In the genomic region with DNA sequence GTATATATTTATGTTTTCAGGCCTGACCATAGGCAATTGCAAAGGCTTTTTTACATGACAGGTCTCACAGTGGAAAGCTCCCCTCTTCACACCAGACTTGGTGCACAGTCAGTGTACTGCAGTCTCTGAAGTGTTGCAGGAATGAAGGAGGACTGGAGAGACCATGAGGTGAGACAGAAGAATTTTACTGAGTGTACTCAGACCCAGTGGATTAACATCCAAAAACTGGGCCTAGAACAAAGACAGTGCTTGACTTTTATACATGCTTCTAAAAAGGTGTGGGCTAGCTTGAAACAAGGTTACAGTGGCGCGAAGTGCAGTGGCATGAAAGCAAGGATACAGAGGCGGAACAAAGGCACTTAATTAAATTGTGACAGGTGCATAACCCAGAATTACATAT, we compare ENCODE assay signal across 19 cellular contexts.
DNase-seq lines count a peak whose midpoint lies in the region; TF ChIP-seq lines count a peak whose summit lies in the region.
"Had no signal": no experiment of that assay in that cellular context is flagged by ENCODE, and none has a peak within 500 bp of the region (broad histone marks: within the 10 kb centered on the region; RNA-seq: fewer than 3 reads in every experiment).

No MANE protein-coding gene starts in this region.

- no peak overlapping the region for H2AFZ ChIP-seq in mesenchymal stem cell (ENCODE audit: low read depth, low read length)
- H2AFZ ChIP-seq: GM23248 had no signal

- no peak overlapping the region for H4K91ac ChIP-seq in mesenchymal stem cell (ENCODE audit: low read length)

- no peaks in the 10 kb centered on the region for H3K4me1 ChIP-seq in HEK293 (ENCODE audit: control insufficient read depth, insufficient read depth, low read length)
- H3K4me1 ChIP-seq in endodermal cell (ENCODE audit: control insufficient read depth, insufficient read depth, low read length), result no peaks in the 10 kb centered on the region
- H3K4me1 ChIP-seq in mesendoderm (ENCODE audit: control insufficient read depth, low read depth, low read length), result no peaks in the 10 kb centered on the region
- no peaks in the 10 kb centered on the region for H3K4me1 ChIP-seq in mesenchymal stem cell (ENCODE audit: control insufficient read depth, insufficient read depth, low read depth, low read length)
- H3K4me1 ChIP-seq: BE2C had no signal

- H3K9ac ChIP-seq in endodermal cell (ENCODE audit: extremely low read depth, low read length, poor library complexity, severe bottlenecking) (no peak overlapping the region), mesendoderm (ENCODE audit: low read length) (no peak overlapping the region), mesenchymal stem cell (ENCODE audit: low read length) (no peak overlapping the region)
- H3K9ac ChIP-seq: GM23248 had no signal

- H3K27me3 Mint-ChIP-seq in endodermal cell (ENCODE audit: insufficient read depth), result no peaks in the 10 kb centered on the region
- H3K27me3 Mint-ChIP-seq: CD4-positive, CD25-positive, alpha-beta regulatory T cell had no signal

- H2BK120ac ChIP-seq in mesendoderm (ENCODE audit: low read depth, low read length) (no peak overlapping the region), mesenchymal stem cell (ENCODE audit: low read depth, low read length) (no peak overlapping the region)

- H4K8ac ChIP-seq in mesendoderm (ENCODE audit: low read depth, low read length) (no peak overlapping the region), mesenchymal stem cell (ENCODE audit: low read length) (no peak overlapping the region)

- H3K36me3 ChIP-seq in HEK293 (ENCODE audit: control insufficient read depth in 2 of 2, insufficient read depth in 1 of 2, low read length in 2 of 2) (no peaks in the 10 kb centered on the region), endodermal cell (ENCODE audit: control insufficient read depth, insufficient read depth, low read length) (no peaks in the 10 kb centered on the region), mesendoderm (ENCODE audit: control insufficient read depth, insufficient read depth, low read length) (no peaks in the 10 kb centered on the region), mesenchymal stem cell (ENCODE audit: control insufficient read depth in 1 of 2, insufficient read depth in 2 of 2, low read depth in 1 of 2, low read length in 2 of 2) (peaks cover 0 to 3% of the 10 kb centered on the region in 2 experiments)
- H3K36me3 ChIP-seq: BE2C had no signal

- H3K4me2 ChIP-seq in mesendoderm (ENCODE audit: low read length) (no peak overlapping the region), mesenchymal stem cell (ENCODE audit: low read length, poor library complexity, severe bottlenecking) (no peak overlapping the region)

- H3K27ac ChIP-seq in HEK293 (ENCODE audit: extremely low read depth, low read depth, low read length) (no peak overlapping the region), endodermal cell (ENCODE audit: low read depth, low read length) (no peak overlapping the region), mesendoderm (ENCODE audit: low read depth, low read length) (no peak overlapping the region), mesenchymal stem cell (ENCODE audit: low read length, poor library complexity, severe bottlenecking) (no peak overlapping the region)
- H3K27ac ChIP-seq: GM23248 had no signal

- H3K4ac ChIP-seq in mesendoderm (ENCODE audit: low read depth, low read length) (no peak overlapping the region), mesenchymal stem cell (ENCODE audit: low read depth in 1 of 2, low read length in 2 of 2) (no peak overlapping the region)

- CTCF ChIA-PET in HEK293 (lab: Yijun Ruan, JAX), result interaction anchor here (0.5 to 0.7 kb wide), 2 partner anchors 12 to 178 kb away, joined by 3 to 4 read pairs; no protein-coding TSS in a partner anchor

- H3K4me1 Mint-ChIP-seq in endodermal cell, result peaks cover 2% of the 10 kb centered on the region
- H3K4me1 Mint-ChIP-seq: CD4-positive, CD25-positive, alpha-beta regulatory T cell; H9 had no signal

- POLR2A ChIA-PET in HEK293 (lab: Yijun Ruan, JAX), result no interaction called here

- H2BK5ac ChIP-seq in mesendoderm (ENCODE audit: low read length) (no peak overlapping the region), mesenchymal stem cell (ENCODE audit: low read depth, low read length, poor library complexity, severe bottlenecking) (no peak overlapping the region)

- H3K56ac ChIP-seq in mesendoderm (ENCODE audit: low read length), result no peak overlapping the region

- no peaks in the 10 kb centered on the region for H3K79me1 ChIP-seq in mesendoderm (ENCODE audit: low read length)
- H3K79me1 ChIP-seq in mesenchymal stem cell (replicated peaks; ENCODE audit: low read length, poor library complexity, severe bottlenecking), result no peaks in the 10 kb centered on the region

- H3K4me3 Mint-ChIP-seq in endodermal cell, result no peak overlapping the region
- H3K4me3 Mint-ChIP-seq: H9 had no signal

- WGBS in endodermal cell (ENCODE audit: insufficient coverage in 1 of 2, insufficient read length in 1 of 2), 2 experiments, result 95 to 96% methylated on average over 3 of the region's 3 CpGs
- no CpG with 5 or more reads among the region's 3 CpGs for WGBS in mesendoderm (ENCODE audit: extremely low coverage, insufficient coverage, low lambda C conversion rate)
- 94% methylated on average over 3 of the region's 3 CpGs for WGBS in mesenchymal stem cell

- H3K9me3 ChIP-seq in HEK293 (ENCODE audit: control insufficient read depth, insufficient read depth, low read depth, low read length) (no peaks in the 10 kb centered on the region), endodermal cell (ENCODE audit: control insufficient read depth, low read length) (peaks cover 43% of the 10 kb centered on the region), mesenchymal stem cell (ENCODE audit: control insufficient read depth, low read length) (peaks cover 15% of the 10 kb centered on the region)
- H3K9me3 ChIP-seq: BE2C had no signal

- H3K27ac Mint-ChIP-seq in endodermal cell, result no peak overlapping the region
- H3K27ac Mint-ChIP-seq: CD4-positive, CD25-positive, alpha-beta regulatory T cell; H9 had no signal

- H3K79me2 ChIP-seq in mesendoderm (ENCODE audit: control insufficient read depth, insufficient read depth, low read length), result no peaks in the 10 kb centered on the region

- no peak overlapping the region for H3K18ac ChIP-seq in mesendoderm (ENCODE audit: low read length)
- H3K18ac ChIP-seq in mesenchymal stem cell (ENCODE audit: low read depth in 1 of 2, low read length in 2 of 2), result no peak overlapping the region

- H4K5ac ChIP-seq in mesendoderm (ENCODE audit: low read length), result no peak overlapping the region

- DNase-seq in OCI-M1 (lab: John Stamatoyannopoulos, UW), result peak; percentile 51
- no peak for DNase-seq in endodermal cell
- peak; percentile 23 for DNase-seq in mesendoderm
- DNase-seq in stimulated activated CD4-positive, alpha-beta T cell treated with anti-CD3 and anti-CD28 coated beads, Interleukin-2, amount 100 ng/mL, for 24 hours, result no peak
- no peak for DNase-seq in mesenchymal stem cell
- DNase-seq in ureter (ENCODE audit: low spot score), result no peak
- DNase-seq: ACHN; BE2C; C1 segment of cervical spinal cord; CD4-positive, CD25-positive, alpha-beta regulatory T cell; DMS153; DND-41; EL; GM23248; H9; IMR-90; Karpas-422; KBM-7 had no signal

- no peak for TF ChIP-seq CTCF in HEK293 (tag by site-specific recombination; IDR thresholded peaks at IDR 0.05)
- TF ChIP-seq CTCF in endodermal cell (conservative IDR thresholded peaks at IDR 0.05), result no peak

- H3K4me3 ChIP-seq in HEK293 (ENCODE audit: low read depth, low read length), result no peak overlapping the region
- H3K4me3 ChIP-seq in endodermal cell (ENCODE audit: low read length), result peak overlapping the region; percentile 54
- no peak overlapping the region for H3K4me3 ChIP-seq in mesendoderm (ENCODE audit: low read length)
- no peak overlapping the region for H3K4me3 ChIP-seq in mesenchymal stem cell (ENCODE audit: insufficient read depth in 1 of 2, low read depth in 1 of 2, low read length in 2 of 2)
- H3K4me3 ChIP-seq: GM23248 had no signal

- H3K27me3 ChIP-seq in endodermal cell (ENCODE audit: control insufficient read depth, insufficient read depth, low read length, poor library complexity, severe bottlenecking) (no peaks in the 10 kb centered on the region), mesendoderm (ENCODE audit: insufficient read depth, low read length, poor library complexity) (no peaks in the 10 kb centered on the region), mesenchymal stem cell (ENCODE audit: control insufficient read depth in 1 of 2, insufficient read depth in 1 of 2, low read length in 2 of 2) (no peaks in the 10 kb centered on the region)
- H3K27me3 ChIP-seq: BE2C had no signal

- H3K23ac ChIP-seq in mesendoderm (ENCODE audit: low read length), result no peak overlapping the region
- no peak overlapping the region for H3K23ac ChIP-seq in mesenchymal stem cell (ENCODE audit: low read length in 2 of 2)

- H2AK5ac ChIP-seq in mesendoderm (ENCODE audit: low read length), result no peak overlapping the region
- no peak overlapping the region for H2AK5ac ChIP-seq in mesenchymal stem cell (ENCODE audit: low read length, severe bottlenecking)

- H2BK15ac ChIP-seq in mesendoderm (replicated peaks; ENCODE audit: low read depth), result no peak overlapping the region
- H2BK15ac ChIP-seq in mesenchymal stem cell (ENCODE audit: low read depth, poor library complexity, severe bottlenecking), result no peak overlapping the region

- peaks cover 53% of the 10 kb centered on the region for H3K9me3 Mint-ChIP-seq in endodermal cell

- peaks cover 2% of the 10 kb centered on the region for H3K36me3 Mint-ChIP-seq in endodermal cell (ENCODE audit: low read depth)
- H3K36me3 Mint-ChIP-seq: CD4-positive, CD25-positive, alpha-beta regulatory T cell had no signal

- no peak overlapping the region for H2BK12ac ChIP-seq in mesenchymal stem cell (ENCODE audit: low read length in 2 of 2)

- H3K14ac ChIP-seq in mesenchymal stem cell (ENCODE audit: low read length in 2 of 2), result no peak overlapping the region

TF ChIP-seq in HEK293, 187 proteins besides CTCF, POLR2A, EP300 and RAD21 (continues in another document):
- TF ChIP-seq MYNN (tag by site-specific recombination; IDR thresholded peaks at IDR 0.05; ENCODE audit: borderline replicate concordance) (no peak), TRIM28 (IDR thresholded peaks at IDR 0.05; ENCODE audit: borderline replicate concordance, low read length) (peak; percentile 96), SETDB1 (IDR thresholded peaks at IDR 0.05; ENCODE audit: insufficient read length, low read length) (peak; percentile 86), ZNF214 (tag by site-specific recombination; IDR thresholded peaks at IDR 0.05; ENCODE audit: borderline replicate concordance) (no peak), ZNF266 (tag by site-specific recombination; IDR thresholded peaks at IDR 0.05; ENCODE audit: low read depth) (no peak), ZBTB8A (tag by site-specific recombination; IDR thresholded peaks at IDR 0.05) (no peak), ZNF350 (tag by site-specific recombination; IDR thresholded peaks at IDR 0.05) (no peak)

Comparison
In these comparisons a context has a peak if more than half of its experiments do, and no peak if none do; other contexts are left out.
1. DNase-seq: peak in OCI-M1 (single experiment) and mesendoderm (single experiment); none in endodermal cell (single experiment), stimulated activated CD4-positive, alpha-beta T cell treated with anti-CD3 and anti-CD28 coated beads, Interleukin-2, amount 100 ng/mL, for 24 hours (0 of 2), mesenchymal stem cell (single experiment) and ureter (single experiment).